ENCODE assay signal across 12 cellular contexts in genomic region chr1:12158362-12159092, GRCh38. TPM values are rescaled to one million over a fixed set of nuclear protein-coding genes. Genes with fewer than 3 reads are reported as not detected.
A peak's percentile ranks its signal among the peaks of the same experiment; 100 is the strongest.
DNase-seq lines count a peak whose midpoint lies in the region; ATAC-seq and TF ChIP-seq lines count a peak whose summit lies in the region.
"Had no signal": no experiment of that assay in that cellular context is flagged by ENCODE, and none has a peak within 500 bp of the region (broad histone marks: within the 10 kb centered on the region; RNA-seq: fewer than 3 reads in every experiment).

No MANE protein-coding gene starts in this region.

- intact Hi-C loops in Caco-2 (cut with micrococcal nuclease; ENCODE audit: unreplicated experiment) = no loop called here

- no TSS peak for BruUV-seq in Caco-2 (replicated peaks; lab: Mats Ljungman, UMichigan)

- peaks cover 22% of the 10 kb centered on the region for H3K4me1 Mint-ChIP-seq in Caco-2 (ENCODE audit: low read depth, unreplicated experiment)
- H3K4me1 Mint-ChIP-seq in activated naive CD8-positive, alpha-beta T cell (ENCODE audit: low read depth) = peaks cover 77% of the 10 kb centered on the region
- H3K4me1 Mint-ChIP-seq in natural killer cell treated with Interleukin-12 subunit alpha and Interleukin-12 subunit beta and Interleukin-15 and Interleukin-18, amount 100 ng/mL, for 72 hours (ENCODE audit: low read depth in 2 of 2) = peaks cover 76 to 81% of the 10 kb centered on the region in 2 donors

- H3K27me3 ChIP-seq in Caco-2 (replicated peaks; ENCODE audit: control insufficient read depth, insufficient read depth, low read length) (no peaks in the 10 kb centered on the region), HUES48 (ENCODE audit: control insufficient read depth, insufficient read depth, low read length) (no peaks in the 10 kb centered on the region)
- H3K27me3 ChIP-seq: adrenal gland had no signal

- no peak overlapping the region for H3K4me3 Mint-ChIP-seq in Caco-2 (ENCODE audit: unreplicated experiment)
- peak overlapping the region; percentile 85 for H3K4me3 Mint-ChIP-seq in activated naive CD8-positive, alpha-beta T cell
- H3K4me3 Mint-ChIP-seq in natural killer cell treated with Interleukin-12 subunit alpha and Interleukin-12 subunit beta and Interleukin-15 and Interleukin-18, amount 100 ng/mL, for 72 hours = peak overlapping the region; percentile 86
- H3K4me3 Mint-ChIP-seq: HFFc6 had no signal

- H3K36me3 Mint-ChIP-seq in Caco-2 (ENCODE audit: insufficient read depth, unreplicated experiment) = peaks cover 3% of the 10 kb centered on the region
- no peaks in the 10 kb centered on the region for H3K36me3 Mint-ChIP-seq in activated naive CD8-positive, alpha-beta T cell
- no peaks in the 10 kb centered on the region for H3K36me3 Mint-ChIP-seq in natural killer cell treated with Interleukin-12 subunit alpha and Interleukin-12 subunit beta and Interleukin-15 and Interleukin-18, amount 100 ng/mL, for 72 hours

- peak overlapping the region; percentile 33 for H3K27ac Mint-ChIP-seq in Caco-2 (ENCODE audit: unreplicated experiment)
- peak overlapping the region; percentile 98 for H3K27ac Mint-ChIP-seq in activated naive CD8-positive, alpha-beta T cell
- peak overlapping the region; percentile 99 to 100 for H3K27ac Mint-ChIP-seq in natural killer cell treated with Interleukin-12 subunit alpha and Interleukin-12 subunit beta and Interleukin-15 and Interleukin-18, amount 100 ng/mL, for 72 hours
- H3K27ac Mint-ChIP-seq: HFFc6 had no signal

- POLR2A ChIA-PET in Caco-2 (lab: Charles Lee) = no interaction called here

- H3K36me3 ChIP-seq in Caco-2 (ENCODE audit: control insufficient read depth, insufficient read depth, low read length) (no peaks in the 10 kb centered on the region), HUES48 (ENCODE audit: control insufficient read depth, insufficient read depth, low read length) (no peaks in the 10 kb centered on the region)
- H3K36me3 ChIP-seq: adrenal gland had no signal

- no peak overlapping the region for H3K9ac ChIP-seq in HUES48 (ENCODE audit: low read depth, low read length)

- H3K4me3 ChIP-seq in Caco-2 (ENCODE audit: low read depth, low read length) = no peak overlapping the region
- H3K4me3 ChIP-seq in HUES48 (ENCODE audit: low read depth, low read length) = 0 out of 2 replicates have a peak overlapping the region, but pooled peaks have one; percentile 19
- H3K4me3 ChIP-seq: adrenal gland had no signal

- H3K4me1 ChIP-seq in Caco-2 (peaks cover 38% of the 10 kb centered on the region), HUES48 (ENCODE audit: control insufficient read depth, insufficient read depth, low read length) (peaks cover 13% of the 10 kb centered on the region)

- no peak overlapping the region for H3K27ac ChIP-seq in HUES48 (ENCODE audit: low read depth, low read length)
- H3K27ac ChIP-seq: adrenal gland had no signal

- no peak for TF ChIP-seq CTCF in Caco-2 (IDR thresholded peaks at IDR 0.05; ENCODE audit: insufficient read depth in 1 of 2, low read depth in 1 of 2, low read length in 1 of 2, severe bottlenecking in 1 of 2, unreplicated experiment in 1 of 2)

- ATAC-seq in natural killer cell treated with Interleukin-12 subunit alpha and Interleukin-12 subunit beta and Interleukin-15 and Interleukin-18, amount 100 ng/mL, for 72 hours = no peak
- ATAC-seq in GM21723 (IDR thresholded peaks at IDR 0.05; ENCODE audit: unreplicated experiment) (no peak), HG03045 (IDR thresholded peaks at IDR 0.05; ENCODE audit: unreplicated experiment) (no peak), HG03354 (IDR thresholded peaks at IDR 0.05; ENCODE audit: poor library complexity, severe bottlenecking, unreplicated experiment) (no peak)

- H3K27me3 Mint-ChIP-seq in Caco-2 (ENCODE audit: insufficient read depth, unreplicated experiment) = no peaks in the 10 kb centered on the region
- H3K27me3 Mint-ChIP-seq in activated naive CD8-positive, alpha-beta T cell = no peaks in the 10 kb centered on the region
- no peaks in the 10 kb centered on the region for H3K27me3 Mint-ChIP-seq in natural killer cell treated with Interleukin-12 subunit alpha and Interleukin-12 subunit beta and Interleukin-15 and Interleukin-18, amount 100 ng/mL, for 72 hours

- H3K9me3 Mint-ChIP-seq in Caco-2 (ENCODE audit: unreplicated experiment) = no peaks in the 10 kb centered on the region
- no peaks in the 10 kb centered on the region for H3K9me3 Mint-ChIP-seq in activated naive CD8-positive, alpha-beta T cell (ENCODE audit: low read depth)
- H3K9me3 Mint-ChIP-seq in natural killer cell treated with Interleukin-12 subunit alpha and Interleukin-12 subunit beta and Interleukin-15 and Interleukin-18, amount 100 ng/mL, for 72 hours = no peaks in the 10 kb centered on the region
- H3K9me3 Mint-ChIP-seq: HFFc6 had no signal

- H3K9me3 ChIP-seq in Caco-2 = no peaks in the 10 kb centered on the region
- H3K9me3 ChIP-seq in HUES48 (ENCODE audit: control insufficient read depth, insufficient read depth, low read length) = no peaks in the 10 kb centered on the region
- H3K9me3 ChIP-seq: adrenal gland had no signal

- DNase-seq in Caco-2 = no peak
- no peak for DNase-seq in natural killer cell treated with Interleukin-12 subunit alpha and Interleukin-12 subunit beta and Interleukin-15 and Interleukin-18, amount 100 ng/mL, for 72 hours (ENCODE audit: low spot score)
- DNase-seq: adrenal gland, DMS53, foreskin melanocyte, HFFc6, NCI-H446 had no signal

- CTCF ChIA-PET in Caco-2 (lab: Charles Lee) = no interaction called here

RNA-seq across cellular contexts. Expression of gene TNFRSF1B, which starts 8.3 kb away (rescaled TPM):
- 2.6 and 3.5 TPM in 2 replicates for total RNA-seq in Caco-2 (2022)
- 100 to 1,000 TPM; 452 to 479 TPM for total RNA-seq in natural killer cell treated with Interleukin-12 subunit alpha and Interleukin-12 subunit beta and Interleukin-15 and Interleukin-18, amount 100 ng/mL, for 72 hours

Comparison
In these comparisons a context has a peak if more than half of its experiments do, and no peak if none do; other contexts are left out.
1. H3K27ac Mint-ChIP-seq: peak in every context shown above with its lines; median percentile 100 in natural killer cell treated with Interleukin-12 subunit alpha and Interleukin-12 subunit beta and Interleukin-15 and Interleukin-18, amount 100 ng/mL, for 72 hours; 98 in activated naive CD8-positive, alpha-beta T cell; 33 in Caco-2.
2. RNA of gene TNFRSF1B, which starts 8.3 kb away (total RNA-seq): 452 to 479 TPM in natural killer cell treated with Interleukin-12 subunit alpha and Interleukin-12 subunit beta and Interleukin-15 and Interleukin-18, amount 100 ng/mL, for 72 hours; 2.6 to 3.5 TPM in Caco-2; every median in the first group is over 100 times any median in the second.